In the genomic region with DNA sequence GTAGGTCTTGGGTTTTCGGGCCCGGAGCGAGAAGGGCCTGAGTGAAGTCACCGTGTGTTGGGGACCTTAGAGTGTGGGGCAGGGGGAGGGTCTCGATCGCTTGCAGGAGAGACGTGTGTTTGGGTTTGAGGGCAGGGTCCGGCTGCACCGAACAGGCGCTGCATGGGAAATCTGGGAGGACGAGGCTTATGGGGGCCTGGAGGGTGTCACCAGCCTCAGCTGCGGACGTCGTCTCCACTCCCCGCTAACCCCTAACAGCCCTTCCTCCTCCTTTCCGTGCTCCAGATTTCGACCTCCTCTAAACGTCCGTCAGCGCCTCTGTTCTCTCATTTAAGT, we compare ENCODE assay signal across 8 cellular contexts. TPM values are rescaled to one million over a fixed set of nuclear protein-coding genes. Genes with fewer than 3 reads are reported as not detected.
A peak's percentile ranks its signal among the peaks of the same experiment; 100 is the strongest.
DNase-seq lines count a peak whose midpoint lies in the region; FAIRE-seq and TF ChIP-seq lines count a peak whose summit lies in the region.
"Not testable (repeated sequence)": the region's sequence is repeated elsewhere in the genome, so short reads cannot be mapped to it uniquely, and the experiment has no call there.

No MANE protein-coding gene starts in this region.

- H3K4me1 ChIP-seq in mammary epithelial cell (ENCODE audit: insufficient read depth, low read length); mononuclear cell (ENCODE audit: insufficient read depth, low read length); skeletal muscle satellite cell (ENCODE audit: control insufficient read depth, insufficient read depth, low read length): not testable (repeated sequence)

- peak overlapping the region; percentile 48 for H3K27ac ChIP-seq in mammary epithelial cell (ENCODE audit: insufficient read depth, low read depth, low read length)

- H3K9ac ChIP-seq in mammary epithelial cell (ENCODE audit: insufficient read depth, low read length) (peak overlapping the region; percentile 56), skeletal muscle satellite cell (ENCODE audit: low read depth, low read length) (peak overlapping the region; percentile 97)

- peak overlapping the region; percentile 62 to 77 (median 66) for H3K4me3 ChIP-seq in mammary epithelial cell (replicated peaks in 1 of 3; ENCODE audit: insufficient read depth in 1 of 3, low read depth in 2 of 3, low read length in 3 of 3)
- H3K4me3 ChIP-seq in mononuclear cell (ENCODE audit: low read length) = peak overlapping the region; percentile 76
- H3K4me3 ChIP-seq in skeletal muscle satellite cell (ENCODE audit: low read length) = peak overlapping the region; percentile 85

- BruUV-seq in mammary epithelial cell (replicated peaks; lab: Mats Ljungman, UMichigan) = not testable (repeated sequence)

- POLR2A ChIA-PET in activated CD4-positive, alpha-beta T cell treated with anti-CD3 and anti-CD28 coated beads, Interleukin-2, amount 10 ng/mL, durations not matched to agents 7 days and 5 days (lab: Charles Lee) = not testable (repeated sequence)

- H3K4me3 Mint-ChIP-seq in activated CD4-positive, alpha-beta T cell treated with anti-CD3 and anti-CD28 coated beads, Interleukin-2, amount 10 ng/mL, durations not matched to agents 7 days and 5 days = peak overlapping the region; percentile 92

- DNase-seq in A172 (ENCODE audit: low spot score) (peak; percentile 10), NCI-H69 (lab: John Stamatoyannopoulos, UW) (peak; percentile 33), mammary epithelial cell (peak; percentile 7), glomerular visceral epithelial cell (ENCODE audit: extremely low spot score) (peak; percentile 1)
- not testable (repeated sequence) for DNase-seq in GM19239 (ENCODE audit: insufficient read length, low spot score)
- DNase-seq in activated CD4-positive, alpha-beta T cell treated with anti-CD3 and anti-CD28 coated beads, Interleukin-2, amount 10 ng/mL, durations not matched to agents 7 days and 5 days = peak; percentile 6

- peak overlapping the region; percentile 86 for H3K27ac Mint-ChIP-seq in activated CD4-positive, alpha-beta T cell treated with anti-CD3 and anti-CD28 coated beads, Interleukin-2, amount 10 ng/mL, durations not matched to agents 7 days and 5 days

- not testable (repeated sequence) for H4K20me1 ChIP-seq in mammary epithelial cell (ENCODE audit: insufficient read depth, low read length)

- H2AFZ ChIP-seq in mammary epithelial cell (ENCODE audit: low read depth, low read length) = peak overlapping the region; percentile 98

- WGBS in mammary epithelial cell (ENCODE audit: low coverage, missing lambda C conversion rate) = 0% methylated on average over 8 of the region's 20 CpGs

- H3K9me3 Mint-ChIP-seq in activated CD4-positive, alpha-beta T cell treated with anti-CD3 and anti-CD28 coated beads, Interleukin-2, amount 10 ng/mL, durations not matched to agents 7 days and 5 days = peaks cover 14% of the 10 kb centered on the region

- peaks cover 29% of the 10 kb centered on the region for H3K79me2 ChIP-seq in mammary epithelial cell (ENCODE audit: insufficient read depth, low read length)

- H3K9me3 ChIP-seq in mammary epithelial cell (replicated peaks; ENCODE audit: insufficient read depth, low read length); mononuclear cell (ENCODE audit: low read depth, low read length); skeletal muscle satellite cell (replicated peaks; ENCODE audit: low read length): not testable (repeated sequence)

- dilution Hi-C loops in mammary epithelial cell (cut with HindIII; ENCODE audit: low sequenced_read_pairs) = not testable (repeated sequence)

- not testable (repeated sequence) for H3K27me3 ChIP-seq in mammary epithelial cell (ENCODE audit: insufficient read depth, low read length); mononuclear cell (ENCODE audit: insufficient read depth, low read length); skeletal muscle satellite cell (ENCODE audit: control insufficient read depth, insufficient read depth, low read length)

- FAIRE-seq in GM19239 (lab: Jason Lieb, UNC) = peak; percentile 67

- peaks cover 49% of the 10 kb centered on the region for H3K36me3 Mint-ChIP-seq in activated CD4-positive, alpha-beta T cell treated with anti-CD3 and anti-CD28 coated beads, Interleukin-2, amount 10 ng/mL, durations not matched to agents 7 days and 5 days (ENCODE audit: low read depth)

- peaks cover 41% of the 10 kb centered on the region for H3K4me1 Mint-ChIP-seq in activated CD4-positive, alpha-beta T cell treated with anti-CD3 and anti-CD28 coated beads, Interleukin-2, amount 10 ng/mL, durations not matched to agents 7 days and 5 days

- not testable (repeated sequence) for H3K27me3 Mint-ChIP-seq in activated CD4-positive, alpha-beta T cell treated with anti-CD3 and anti-CD28 coated beads, Interleukin-2, amount 10 ng/mL, durations not matched to agents 7 days and 5 days

- not testable (repeated sequence) for TF ChIP-seq CTCF in mammary epithelial cell (conservative IDR thresholded peaks at IDR 0.05 in 1 of 2, IDR thresholded peaks at IDR 0.05 in 1 of 2; ENCODE audit: extremely low read depth in 1 of 2, insufficient read depth in 1 of 2, low read depth in 1 of 2, low read length in 2 of 2)

- not testable (repeated sequence) for H3K36me3 ChIP-seq in mammary epithelial cell (ENCODE audit: insufficient read depth, low read length); skeletal muscle satellite cell (ENCODE audit: insufficient read depth, low read length)

- intact Hi-C loops in mammary epithelial cell (cut with micrococcal nuclease) = loop anchor here (10.0 kb wide), 1 partner anchor 72 kb away; no protein-coding TSS in a partner anchor

- in situ Hi-C loops in mammary epithelial cell (cut with MboI; ENCODE audit: low sequenced_read_pairs in 2 of 2) = not testable (repeated sequence)

- CTCF ChIA-PET in activated CD4-positive, alpha-beta T cell treated with anti-CD3 and anti-CD28 coated beads, Interleukin-2, amount 10 ng/mL, durations not matched to agents 7 days and 5 days (lab: Charles Lee); mammary epithelial cell (lab: Charles Lee; ENCODE audit: low non-redundant PET): not testable (repeated sequence)

- H3K4me2 ChIP-seq in mammary epithelial cell (ENCODE audit: insufficient read depth, low read depth, low read length) = peak overlapping the region; percentile 78
- peak overlapping the region; percentile 79 for H3K4me2 ChIP-seq in skeletal muscle satellite cell (ENCODE audit: low read length)

RNA-seq across cellular contexts. Expression of a gene that starts 0.7 kb away (rescaled TPM):
- total RNA-seq in A172 (2014; rRNA removed; shearing (Covaris generic)) = 12.4 and 14.2 TPM in 2 replicates
- 10 to 100 TPM; 15.7 to 16.1 TPM for total RNA-seq in activated CD4-positive, alpha-beta T cell treated with anti-CD3 and anti-CD28 coated beads, Interleukin-2, amount 10 ng/mL, durations not matched to agents 7 days and 5 days
- 10 to 100 TPM; 11.4 to 12.5 TPM for total RNA-seq in mammary epithelial cell
- polyA plus RNA-seq in mammary epithelial cell = 2.1 TPM
- 2.8 TPM for polyA minus RNA-seq in mammary epithelial cell
- total RNA-seq in mononuclear cell = 15.0 TPM
- 7.2 and 8.4 TPM in 2 replicates for total RNA-seq in skeletal muscle satellite cell (2012; rRNA removed)
